8 cellular contexts compared by ENCODE assay signal in genomic region chr10:71319800-71320392, GRCh38. TPM values are rescaled to one million over a fixed set of nuclear protein-coding genes. Genes with fewer than 3 reads are reported as not detected.
DNase-seq lines count a peak whose midpoint lies in the region; ATAC-seq and TF ChIP-seq lines count a peak whose summit lies in the region.

No MANE protein-coding gene starts in this region.

- peaks cover 11 to 26% of the 10 kb centered on the region in 2 donors for H3K4me1 ChIP-seq in thyroid gland

- H3K36me3 ChIP-seq in thyroid gland: peaks cover 0 to 3% of the 10 kb centered on the region in 2 donors

- TF ChIP-seq POLR2A in thyroid gland (IDR thresholded peaks at IDR 0.05): no peak

- no peak for DNase-seq in activated T-cell treated with anti-CD3 and anti-CD28 coated beads, Interleukin-2, amount 50 U/mL, for 24 hours
- no peak for DNase-seq in activated T-cell treated with anti-CD3 and anti-CD28 coated beads, Interleukin-2, amount 50 U/mL, for 48 hours
- DNase-seq in left lobe of liver (ENCODE audit: low spot score): no peak
- peak in 1 of 2 donors; percentile 47 for DNase-seq in thyroid gland
- DNase-seq in cerebellar cortex (ENCODE audit: low spot score): no peak
- no peak for DNase-seq in GDM1 (lab: John Stamatoyannopoulos, UW)
- DNase-seq in NCI-H2227 treated with DMSO at 0.1 percent for 48 hours (lab: John Stamatoyannopoulos, UW): no peak

- WGBS in thyroid gland, 2 donors: 29 to 42% methylated on average over 6 to 8 of the region's 8 CpGs

- intact Hi-C loops in thyroid gland (cut with DNase I): loop anchor here (5.0 kb wide), 3 partner anchors 252 to 492 kb away; no protein-coding TSS in a partner anchor

- ATAC-seq in left lobe of liver: peak; percentile 54

- H3K4me1 Mint-ChIP-seq in activated T-cell treated with anti-CD3 and anti-CD28 coated beads, Interleukin-2, amount 50 U/mL, for 24 hours (ENCODE audit: low read depth): peaks cover 49% of the 10 kb centered on the region
- peaks cover 42% of the 10 kb centered on the region for H3K4me1 Mint-ChIP-seq in activated naive CD4-positive, alpha-beta T cell treated with anti-CD3 and anti-CD28 coated beads, Interleukin-2, amount 50 U/mL, for 24 hours

- peak overlapping the region; percentile 91 for H3K27ac Mint-ChIP-seq in activated T-cell treated with anti-CD3 and anti-CD28 coated beads, Interleukin-2, amount 50 U/mL, for 24 hours
- H3K27ac Mint-ChIP-seq in activated naive CD4-positive, alpha-beta T cell treated with anti-CD3 and anti-CD28 coated beads, Interleukin-2, amount 50 U/mL, for 24 hours: peak overlapping the region; percentile 30

- H3K9me3 Mint-ChIP-seq in activated T-cell treated with anti-CD3 and anti-CD28 coated beads, Interleukin-2, amount 50 U/mL, for 24 hours: no peaks in the 10 kb centered on the region
- H3K9me3 Mint-ChIP-seq in activated naive CD4-positive, alpha-beta T cell treated with anti-CD3 and anti-CD28 coated beads, Interleukin-2, amount 50 U/mL, for 24 hours: no peaks in the 10 kb centered on the region

- peak overlapping the region in 2 of 3 donors; percentile 67 to 70 for H3K4me3 ChIP-seq in thyroid gland (replicated peaks in 1 of 3)

- H3K4me3 Mint-ChIP-seq in activated T-cell treated with anti-CD3 and anti-CD28 coated beads, Interleukin-2, amount 50 U/mL, for 24 hours: peak overlapping the region; percentile 93
- peak overlapping the region; percentile 95 for H3K4me3 Mint-ChIP-seq in activated naive CD4-positive, alpha-beta T cell treated with anti-CD3 and anti-CD28 coated beads, Interleukin-2, amount 50 U/mL, for 24 hours

- H3K9me3 ChIP-seq in thyroid gland: no peaks in the 10 kb centered on the region

- H3K36me3 Mint-ChIP-seq in activated T-cell treated with anti-CD3 and anti-CD28 coated beads, Interleukin-2, amount 50 U/mL, for 24 hours (ENCODE audit: low read depth): peaks cover 22% of the 10 kb centered on the region
- H3K36me3 Mint-ChIP-seq in activated naive CD4-positive, alpha-beta T cell treated with anti-CD3 and anti-CD28 coated beads, Interleukin-2, amount 50 U/mL, for 24 hours: peaks cover 9% of the 10 kb centered on the region

- TF ChIP-seq CTCF in thyroid gland (IDR thresholded peaks at IDR 0.05): no peak

- H3K27me3 ChIP-seq in thyroid gland: no peaks in the 10 kb centered on the region

- no peaks in the 10 kb centered on the region for H3K27me3 Mint-ChIP-seq in activated T-cell treated with anti-CD3 and anti-CD28 coated beads, Interleukin-2, amount 50 U/mL, for 24 hours
- H3K27me3 Mint-ChIP-seq in activated naive CD4-positive, alpha-beta T cell treated with anti-CD3 and anti-CD28 coated beads, Interleukin-2, amount 50 U/mL, for 24 hours: no peaks in the 10 kb centered on the region

- peak overlapping the region; percentile 77 to 80 (median 78) for H3K27ac ChIP-seq in thyroid gland

RNA-seq across cellular contexts. Expression of gene SLC29A3, which starts 0.8 kb away (rescaled TPM):
- 6.4 TPM for total RNA-seq in left lobe of liver
- 1 to 10 TPM; 5.1 to 8.2 (median 6.7) TPM for total RNA-seq in thyroid gland
